Comparison of ENCODE assay signal across 17 cellular contexts in the genomic region with DNA sequence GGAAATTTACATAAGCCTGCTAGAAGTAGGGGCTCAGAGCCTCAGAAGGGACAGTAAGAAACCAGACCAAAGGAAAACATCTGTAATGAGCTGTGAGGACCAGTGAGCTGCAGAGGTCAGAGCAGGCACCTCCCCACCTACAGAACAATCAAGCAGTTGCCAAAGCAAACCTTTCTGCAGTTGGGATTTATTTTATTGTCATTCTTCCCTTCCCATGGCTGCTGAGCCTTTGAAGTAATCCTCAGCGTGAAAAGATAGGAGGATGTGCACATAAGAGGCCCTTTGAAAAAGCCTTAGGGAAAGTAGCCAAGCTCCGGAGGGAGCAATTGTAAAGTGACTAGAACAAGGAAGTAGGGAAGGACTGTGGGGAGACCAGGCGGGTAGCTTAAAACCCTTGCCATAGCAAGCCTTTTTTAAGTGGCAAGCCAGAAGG.
A peak's percentile ranks its signal among the peaks of the same experiment; 100 is the strongest.
DNase-seq lines count a peak whose midpoint lies in the region; ATAC-seq, FAIRE-seq and TF ChIP-seq lines count a peak whose summit lies in the region.
"Had no signal": no experiment of that assay in that cellular context is flagged by ENCODE, and none has a peak within 500 bp of the region (broad histone marks: within the 10 kb centered on the region; RNA-seq: fewer than 3 reads in every experiment).

No MANE protein-coding gene starts in this region.

- no peak for TF ChIP-seq CTCF in bronchial epithelial cell (IDR thresholded peaks at IDR 0.05; ENCODE audit: insufficient read depth, low read length, severe bottlenecking)

- WGBS in mesenchymal stem cell = 73% methylated on average over 3 of the region's 3 CpGs

- H3K79me1 ChIP-seq in mesenchymal stem cell (replicated peaks; ENCODE audit: low read length, poor library complexity, severe bottlenecking) = no peaks in the 10 kb centered on the region

- H3K27ac ChIP-seq in mesenchymal stem cell (ENCODE audit: low read length, poor library complexity, severe bottlenecking) = peak overlapping the region; percentile 3
- H3K27ac ChIP-seq: adrenal gland, C4-2B had no signal

- no peak overlapping the region for H4K91ac ChIP-seq in mesenchymal stem cell (ENCODE audit: low read length)

- no peak overlapping the region for H2BK120ac ChIP-seq in mesenchymal stem cell (ENCODE audit: low read depth, low read length)

- peak overlapping the region; percentile 68 for H2AFZ ChIP-seq in mesenchymal stem cell (ENCODE audit: low read depth, low read length)

- FAIRE-seq in bronchial epithelial cell (lab: Jason Lieb, UNC) = peak; percentile 7

- H3K27me3 ChIP-seq in bronchial epithelial cell (ENCODE audit: control insufficient read depth, insufficient read depth, low read length) (no peaks in the 10 kb centered on the region), mesenchymal stem cell (ENCODE audit: control insufficient read depth in 1 of 2, insufficient read depth in 1 of 2, low read length in 2 of 2) (no peaks in the 10 kb centered on the region)
- H3K27me3 ChIP-seq: adrenal gland had no signal

- H3K4ac ChIP-seq in mesenchymal stem cell (ENCODE audit: low read depth in 1 of 2, low read length in 2 of 2) = peak overlapping the region in 1 of 2 experiments; percentile 59

- H3K36me3 ChIP-seq in bronchial epithelial cell (ENCODE audit: control insufficient read depth, insufficient read depth, low read length) = no peaks in the 10 kb centered on the region
- H3K36me3 ChIP-seq in mesenchymal stem cell (ENCODE audit: control insufficient read depth in 1 of 2, insufficient read depth in 2 of 2, low read depth in 1 of 2, low read length in 2 of 2) = no peaks in the 10 kb centered on the region
- H3K36me3 ChIP-seq: adrenal gland had no signal

- H4K8ac ChIP-seq in mesenchymal stem cell (ENCODE audit: low read length) = peak overlapping the region; percentile 66

- no peak overlapping the region for H3K9ac ChIP-seq in mesenchymal stem cell (ENCODE audit: low read length)

- H2BK12ac ChIP-seq in mesenchymal stem cell (ENCODE audit: low read length in 2 of 2) = peak overlapping the region in 1 of 2 experiments; percentile 54

- H3K4me3 ChIP-seq in bronchial epithelial cell (ENCODE audit: low read depth, low read length) (no peak overlapping the region), mesenchymal stem cell (ENCODE audit: insufficient read depth in 1 of 2, low read depth in 1 of 2, low read length in 2 of 2) (no peak overlapping the region)
- H3K4me3 ChIP-seq: adrenal gland had no signal

- H3K4me2 ChIP-seq in mesenchymal stem cell (ENCODE audit: low read length, poor library complexity, severe bottlenecking) = no peak overlapping the region

- peak overlapping the region in 1 of 2 experiments; percentile 15 for H3K14ac ChIP-seq in mesenchymal stem cell (ENCODE audit: low read length in 2 of 2)

- no peak for ATAC-seq in HG02981 (IDR thresholded peaks at IDR 0.05; ENCODE audit: unreplicated experiment)
- no peak for ATAC-seq in GM19397 (IDR thresholded peaks at IDR 0.05; ENCODE audit: unreplicated experiment)
- ATAC-seq: activated T-cell treated with anti-CD3 and anti-CD28 coated beads, Interleukin-2, amount 50 U/mL, for 4 hours; stimulated activated naive B cell treated with anti-CD40 and anti-IgM and Interleukin-4, amounts not matched to agents 10 μg/mL and 1 μg/mL and 100 μg/mL, for 72 hours; T-helper 17 cell had no signal

- H3K9me3 ChIP-seq in mesenchymal stem cell (ENCODE audit: control insufficient read depth, low read length) = no peaks in the 10 kb centered on the region
- H3K9me3 ChIP-seq: adrenal gland had no signal

- H3K23ac ChIP-seq in mesenchymal stem cell (ENCODE audit: low read length in 2 of 2) = no peak overlapping the region

- no peak overlapping the region for H2BK5ac ChIP-seq in mesenchymal stem cell (ENCODE audit: low read depth, low read length, poor library complexity, severe bottlenecking)

- peak overlapping the region; percentile 23 for H2AK5ac ChIP-seq in mesenchymal stem cell (ENCODE audit: low read length, severe bottlenecking)

- DNase-seq in NCI-H69 (lab: John Stamatoyannopoulos, UW) = peak; percentile 5
- no peak for DNase-seq in bronchial epithelial cell (ENCODE audit: low read depth)
- no peak for DNase-seq in mesenchymal stem cell
- peak; percentile 69 for DNase-seq in smooth muscle cell of the brain vasculature (ENCODE audit: low read depth, low spot score)
- no peak for DNase-seq in NCI-H1436 (lab: John Stamatoyannopoulos, UW)
- DNase-seq: activated CD4-positive, alpha-beta T cell treated with anti-CD3 and anti-CD28 coated beads for 48 hours; activated T-cell treated with anti-CD3 and anti-CD28 coated beads, Interleukin-2, amount 50 U/mL, for 4 hours; adrenal gland; effector memory CD4-positive, alpha-beta T cell; EL; immature natural killer cell; RPMI8226; stimulated activated naive B cell treated with anti-CD40 and anti-IgM and Interleukin-4, amounts not matched to agents 10 μg/mL and 1 μg/mL and 100 μg/mL, for 72 hours; T-helper 17 cell had no signal

- H3K18ac ChIP-seq in mesenchymal stem cell (ENCODE audit: low read depth in 1 of 2, low read length in 2 of 2) = peak overlapping the region; percentile 38 to 66

- H2BK15ac ChIP-seq in mesenchymal stem cell (ENCODE audit: low read depth, poor library complexity, severe bottlenecking) = no peak overlapping the region

- H3K4me1 ChIP-seq in mesenchymal stem cell (ENCODE audit: control insufficient read depth, insufficient read depth, low read depth, low read length) = peaks cover 7% of the 10 kb centered on the region
- H3K4me1 ChIP-seq: adrenal gland had no signal

Comparison
In these comparisons a context has a peak if more than half of its experiments do, and no peak if none do; other contexts are left out.
1. DNase-seq: peak in NCI-H69 (single experiment) and smooth muscle cell of the brain vasculature (single experiment); none in bronchial epithelial cell (single experiment), mesenchymal stem cell (single experiment) and NCI-H1436 (single experiment).